ENCODE assay signal across 1 cellular context in the genomic region with DNA sequence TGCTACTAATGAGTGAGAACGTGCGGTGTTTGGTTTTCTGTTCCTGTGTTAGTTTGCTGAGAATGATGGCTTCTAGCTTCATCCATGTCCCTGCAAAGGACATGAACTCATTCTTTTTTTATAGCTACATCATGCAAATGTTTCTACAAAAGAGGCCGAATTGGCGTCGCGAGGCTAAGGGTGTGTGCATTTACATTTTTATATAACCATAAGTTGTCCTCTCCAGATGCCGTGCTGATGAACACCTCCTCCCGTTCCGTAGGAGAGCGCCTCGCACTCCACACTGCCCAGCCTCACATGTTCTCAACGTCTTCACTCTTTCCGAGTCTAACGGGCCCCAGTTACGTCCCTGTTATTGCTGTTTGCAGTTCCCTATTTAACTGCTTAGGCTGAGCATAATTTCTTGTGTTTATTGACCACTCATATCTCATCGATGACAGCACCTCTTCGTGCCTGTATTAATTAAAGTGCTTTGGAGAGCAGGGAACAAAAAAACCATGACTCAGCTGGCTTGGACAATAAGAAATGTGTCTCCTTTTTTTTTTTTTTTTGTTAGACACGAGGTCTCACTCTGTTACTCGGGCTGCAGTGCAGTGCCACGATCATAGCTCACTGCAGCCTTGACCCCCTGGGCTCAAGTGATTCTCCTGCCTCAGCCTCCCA.
A peak's percentile ranks its signal among the peaks of the same experiment; 100 is the strongest.
TF ChIP-seq lines count a peak whose summit lies in the region.

No MANE protein-coding gene starts in this region.

TF ChIP-seq in K562, 482 proteins besides CTCF, POLR2A, EP300 and RAD21 (continued from another document):
- TF ChIP-seq, protein P1, sequence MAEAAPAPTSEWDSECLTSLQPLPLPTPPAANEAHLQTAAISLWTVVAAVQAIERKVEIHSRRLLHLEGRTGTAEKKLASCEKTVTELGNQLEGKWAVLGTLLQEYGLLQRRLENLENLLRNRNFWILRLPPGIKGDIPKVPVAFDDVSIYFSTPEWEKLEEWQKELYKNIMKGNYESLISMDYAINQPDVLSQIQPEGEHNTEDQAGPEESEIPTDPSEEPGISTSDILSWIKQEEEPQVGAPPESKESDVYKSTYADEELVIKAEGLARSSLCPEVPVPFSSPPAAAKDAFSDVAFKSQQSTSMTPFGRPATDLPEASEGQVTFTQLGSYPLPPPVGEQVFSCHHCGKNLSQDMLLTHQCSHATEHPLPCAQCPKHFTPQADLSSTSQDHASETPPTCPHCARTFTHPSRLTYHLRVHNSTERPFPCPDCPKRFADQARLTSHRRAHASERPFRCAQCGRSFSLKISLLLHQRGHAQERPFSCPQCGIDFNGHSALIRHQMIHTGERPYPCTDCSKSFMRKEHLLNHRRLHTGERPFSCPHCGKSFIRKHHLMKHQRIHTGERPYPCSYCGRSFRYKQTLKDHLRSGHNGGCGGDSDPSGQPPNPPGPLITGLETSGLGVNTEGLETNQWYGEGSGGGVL (CRISPR knock-in tag; IDR thresholded peaks at IDR 0.05) = no peak
- TF ChIP-seq BCL6 (CRISPR knock-in tag; IDR thresholded peaks at IDR 0.05) = no peak
- TF ChIP-seq PURB (CRISPR knock-in tag; IDR thresholded peaks at IDR 0.05; ENCODE audit: low read depth) = no peak
- TF ChIP-seq MAFG (tag; conservative IDR thresholded peaks at IDR 0.05) = 0 out of 2 replicates have a peak, but pooled peaks have one; percentile 18
- no peak for TF ChIP-seq DIDO1 (tag; IDR thresholded peaks at IDR 0.05; ENCODE audit: low read depth)
- 0 out of 2 replicates have a peak, but pooled peaks have one; percentile 14 for TF ChIP-seq L3MBTL2 (IDR thresholded peaks at IDR 0.05)
TF ChIP-seq in K562: peak in this region for 2.
